In the genomic region with DNA sequence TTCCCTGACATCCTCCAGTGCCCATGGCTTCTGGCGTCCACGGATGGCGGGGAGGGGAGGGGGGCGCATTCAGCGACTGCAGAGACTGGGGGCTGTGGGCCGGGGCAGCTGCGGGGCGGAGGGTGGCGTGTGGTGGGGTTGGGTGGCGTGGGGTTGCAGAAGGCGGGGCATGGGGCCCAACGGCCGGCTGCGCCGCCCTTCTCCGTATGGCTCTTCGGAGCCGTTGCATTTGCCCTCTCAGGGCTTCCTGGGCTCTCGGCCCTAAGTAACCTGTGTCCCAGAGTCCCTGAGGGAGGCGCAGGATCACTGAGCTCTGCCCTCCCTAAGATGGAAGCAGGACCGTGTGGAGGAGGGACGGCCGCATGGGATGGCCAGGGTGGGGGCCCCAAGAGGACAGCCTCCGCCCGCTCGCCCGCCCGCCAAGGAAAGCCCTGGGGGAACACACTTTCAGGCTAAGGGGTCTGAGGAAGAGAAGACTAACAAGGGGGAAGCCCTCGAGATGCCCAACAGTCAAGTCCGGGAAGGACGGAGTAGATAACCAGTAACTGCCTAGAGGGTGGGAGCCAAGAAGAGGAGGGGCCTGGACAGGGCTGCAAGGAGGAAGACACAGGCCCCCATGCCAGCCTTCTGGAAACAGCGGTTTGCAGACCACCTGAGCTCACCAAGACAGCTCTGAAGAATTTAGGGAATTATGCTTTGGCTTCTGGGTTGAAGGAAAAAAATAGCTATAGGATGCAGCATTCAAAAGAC, we compare ENCODE assay signal across 9 cellular contexts. TPM values are rescaled to one million over a fixed set of nuclear protein-coding genes. Genes with fewer than 3 reads are reported as not detected.
A peak's percentile ranks its signal among the peaks of the same experiment; 100 is the strongest.
DNase-seq lines count a peak whose midpoint lies in the region; ATAC-seq, FAIRE-seq and TF ChIP-seq lines count a peak whose summit lies in the region.
"Had no signal": no experiment of that assay in that cellular context is flagged by ENCODE, and none has a peak within 500 bp of the region (broad histone marks: within the 10 kb centered on the region; RNA-seq: fewer than 3 reads in every experiment).

No MANE protein-coding gene starts in this region.

- H3K27me3 ChIP-seq in GM23248 (replicated peaks; ENCODE audit: insufficient read depth), result no peaks in the 10 kb centered on the region
- no peaks in the 10 kb centered on the region for H3K27me3 ChIP-seq in ascending aorta

- H3K36me3 ChIP-seq in GM23248 (ENCODE audit: low read depth), result no peaks in the 10 kb centered on the region; the same call in 1 of the 2 replicates
- H3K36me3 ChIP-seq in ascending aorta, result peaks cover 0 to 7% of the 10 kb centered on the region in 2 donors

- H3K9me3 Mint-ChIP-seq in stimulated activated naive B cell treated with anti-CD40 and anti-IgM and Interleukin-4, amounts not matched to agents 10 μg/mL and 1 μg/mL and 100 μg/mL, for 72 hours, result no peaks in the 10 kb centered on the region

- H3K9me2 ChIP-seq in GM23248 (ENCODE audit: insufficient read depth), result no peaks in the 10 kb centered on the region

- H3K79me2 ChIP-seq in GM23248 (ENCODE audit: insufficient read depth), result peaks cover 22% of the 10 kb centered on the region

- H3K9me3 ChIP-seq in GM23248 (ENCODE audit: low read depth), result no peaks in the 10 kb centered on the region
- no peaks in the 10 kb centered on the region for H3K9me3 ChIP-seq in ascending aorta

- no peak for TF ChIP-seq POLR2A in H54 (IDR thresholded peaks at IDR 0.05; ENCODE audit: low read depth, low read length)

- peak overlapping the region; percentile 82 for H3K9ac ChIP-seq in GM23248

- no peaks in the 10 kb centered on the region for H3F3A ChIP-seq in GM23248 (ENCODE audit: insufficient read depth)

- H3K4me3 Mint-ChIP-seq in stimulated activated naive B cell treated with anti-CD40 and anti-IgM and Interleukin-4, amounts not matched to agents 10 μg/mL and 1 μg/mL and 100 μg/mL, for 72 hours, result peak overlapping the region; percentile 83 to 85

- TF ChIP-seq CTCF in AG10803 (conservative IDR thresholded peaks at IDR 0.05; ENCODE audit: low read length), result no peak
- TF ChIP-seq CTCF in ascending aorta (IDR thresholded peaks at IDR 0.05), result no peak

- peak overlapping the region; percentile 84 for H2AFZ ChIP-seq in GM23248

- H3K4me1 Mint-ChIP-seq in stimulated activated naive B cell treated with anti-CD40 and anti-IgM and Interleukin-4, amounts not matched to agents 10 μg/mL and 1 μg/mL and 100 μg/mL, for 72 hours, result peaks cover 17 to 35% of the 10 kb centered on the region in 2 donors

- DNase-seq in AG10803 (ENCODE audit: low read depth), result peak; percentile 24
- peak; percentile 63 for DNase-seq in GM23248
- DNase-seq in ascending aorta (ENCODE audit: low spot score in 2 of 2), result no peak
- DNase-seq in iPS-NIHi11 (ENCODE audit: low spot score), result peak; percentile 59
- DNase-seq in stimulated activated naive B cell treated with anti-CD40 and anti-IgM and Interleukin-4, amounts not matched to agents 10 μg/mL and 1 μg/mL and 100 μg/mL, for 72 hours, result no peak
- no peak for DNase-seq in H54 (ENCODE audit: insufficient read length, low spot score)
- no peak for DNase-seq in stimulated activated CD4-positive, alpha-beta T cell treated with anti-CD3 and anti-CD28 coated beads, Interleukin-4, amount 100 ng/mL, for 4 hours

- intact Hi-C loops in ascending aorta (cut with DNase I), result no loop called here

- peak; percentile 68 to 72 for ATAC-seq in stimulated activated naive B cell treated with anti-CD40 and anti-IgM and Interleukin-4, amounts not matched to agents 10 μg/mL and 1 μg/mL and 100 μg/mL, for 72 hours (replicated peaks)
- no peak for ATAC-seq in HG03460 (IDR thresholded peaks at IDR 0.05; ENCODE audit: unreplicated experiment)

- H4K20me1 ChIP-seq in GM23248 (ENCODE audit: insufficient read depth), result no peaks in the 10 kb centered on the region

- H3K4me1 ChIP-seq in GM23248 (ENCODE audit: insufficient read depth), result 0 out of 2 replicates have a peak, but pooled peaks cover 15% of the 10 kb centered on the region
- H3K4me1 ChIP-seq in ascending aorta, result peaks cover 0 to 4% of the 10 kb centered on the region in 2 donors

- no peak overlapping the region for H3K27ac ChIP-seq in GM23248
- no peak overlapping the region for H3K27ac ChIP-seq in ascending aorta

- FAIRE-seq in H54 (lab: Jason Lieb, UNC), result no peak
- FAIRE-seq: islet of Langerhans had no signal

- H3K4me2 ChIP-seq in GM23248 (ENCODE audit: unreplicated experiment), result peak overlapping the region; percentile 79

- peak overlapping the region; percentile 57 for H3K27ac Mint-ChIP-seq in stimulated activated naive B cell treated with anti-CD40 and anti-IgM and Interleukin-4, amounts not matched to agents 10 μg/mL and 1 μg/mL and 100 μg/mL, for 72 hours

- peak overlapping the region; percentile 80 for H3K4me3 ChIP-seq in AG10803 (ENCODE audit: low read length)
- H3K4me3 ChIP-seq in GM23248, result peak overlapping the region; percentile 83
- H3K4me3 ChIP-seq in ascending aorta, result peak overlapping the region; percentile 60 to 77

- WGBS in GM23248 (ENCODE audit: low coverage in 1 of 2, low lambda C conversion rate in 2 of 2, missing lambda C conversion rate in 2 of 2), 2 experiments, result 4 to 9% methylated on average over 17 to 31 of the region's 32 CpGs

- peaks cover 5 to 13% of the 10 kb centered on the region in 2 donors for H3K36me3 Mint-ChIP-seq in stimulated activated naive B cell treated with anti-CD40 and anti-IgM and Interleukin-4, amounts not matched to agents 10 μg/mL and 1 μg/mL and 100 μg/mL, for 72 hours

- in situ Hi-C loops in GM23248 (cut with MboI), result no loop called here

- H3K27me3 Mint-ChIP-seq in stimulated activated naive B cell treated with anti-CD40 and anti-IgM and Interleukin-4, amounts not matched to agents 10 μg/mL and 1 μg/mL and 100 μg/mL, for 72 hours, result peaks cover 17 to 32% of the 10 kb centered on the region in 2 donors

RNA-seq across cellular contexts. Expression of a gene that starts 9.2 kb away (rescaled TPM):
- 0.65 TPM in 1 of 2 replicates, not detected in the other for total RNA-seq in GM23248 (2014; rRNA removed; shearing (Covaris generic))
- 0.16 TPM in 1 of 2 replicates, not detected in the other for polyA plus RNA-seq in GM23248 (2016; fragmentation: Nextera tagmentation; extraction: Ambion mirVana)
- not detected for total RNA-seq in ascending aorta

RNA-seq across cellular contexts. Expression of a gene that starts 24.2 kb away (rescaled TPM):
- total RNA-seq in GM23248 (2014; rRNA removed; shearing (Covaris generic)), result 71.5 and 80.1 TPM in 2 replicates
- polyA plus RNA-seq in GM23248 (2016; fragmentation: Nextera tagmentation; extraction: Ambion mirVana), result 26.8 and 29.7 TPM in 2 replicates
- 72.8 TPM for total RNA-seq in ascending aorta

RNA-seq across cellular contexts. Expression of a gene that starts 40.7 kb away (rescaled TPM):
- 39.8 and 42.5 TPM in 2 replicates for total RNA-seq in GM23248 (2014; rRNA removed; shearing (Covaris generic))
- polyA plus RNA-seq in GM23248 (2016; fragmentation: Nextera tagmentation; extraction: Ambion mirVana), result 26.7 and 27.1 TPM in 2 replicates
- total RNA-seq in ascending aorta, result 21.2 TPM

RNA-seq across cellular contexts. Expression of a gene that starts 44.1 kb away (rescaled TPM):
- 19.5 and 27.5 TPM in 2 replicates for total RNA-seq in GM23248 (2014; rRNA removed; shearing (Covaris generic))
- polyA plus RNA-seq in GM23248 (2016; fragmentation: Nextera tagmentation; extraction: Ambion mirVana), result 32.5 and 34.0 TPM in 2 replicates
- total RNA-seq in ascending aorta, result 37.9 TPM

RNA-seq across cellular contexts. Expression of a gene that starts 57.1 kb away (rescaled TPM):
- total RNA-seq in GM23248 (2014; rRNA removed; shearing (Covaris generic)), result 1.6 TPM in 2 replicates
- 2.2 and 2.4 TPM in 2 replicates for polyA plus RNA-seq in GM23248 (2016; fragmentation: Nextera tagmentation; extraction: Ambion mirVana)
- total RNA-seq in ascending aorta, result not detected

Comparison
In these comparisons a context has a peak if more than half of its experiments do, and no peak if none do; other contexts are left out.
1. DNase-seq: peak in AG10803 (single experiment), GM23248 (single experiment) and iPS-NIHi11 (single experiment); none in ascending aorta (0 of 2), stimulated activated naive B cell treated with anti-CD40 and anti-IgM and Interleukin-4, amounts not matched to agents 10 μg/mL and 1 μg/mL and 100 μg/mL, for 72 hours (single experiment), H54 (single experiment) and stimulated activated CD4-positive, alpha-beta T cell treated with anti-CD3 and anti-CD28 coated beads, Interleukin-4, amount 100 ng/mL, for 4 hours (0 of 2).
2. Peak in every context shown above with its lines, with median percentiles within 50 percentile points of each other: H3K4me3 ChIP-seq.